ENCODE assay signal across 24 cellular contexts in the genomic region with DNA sequence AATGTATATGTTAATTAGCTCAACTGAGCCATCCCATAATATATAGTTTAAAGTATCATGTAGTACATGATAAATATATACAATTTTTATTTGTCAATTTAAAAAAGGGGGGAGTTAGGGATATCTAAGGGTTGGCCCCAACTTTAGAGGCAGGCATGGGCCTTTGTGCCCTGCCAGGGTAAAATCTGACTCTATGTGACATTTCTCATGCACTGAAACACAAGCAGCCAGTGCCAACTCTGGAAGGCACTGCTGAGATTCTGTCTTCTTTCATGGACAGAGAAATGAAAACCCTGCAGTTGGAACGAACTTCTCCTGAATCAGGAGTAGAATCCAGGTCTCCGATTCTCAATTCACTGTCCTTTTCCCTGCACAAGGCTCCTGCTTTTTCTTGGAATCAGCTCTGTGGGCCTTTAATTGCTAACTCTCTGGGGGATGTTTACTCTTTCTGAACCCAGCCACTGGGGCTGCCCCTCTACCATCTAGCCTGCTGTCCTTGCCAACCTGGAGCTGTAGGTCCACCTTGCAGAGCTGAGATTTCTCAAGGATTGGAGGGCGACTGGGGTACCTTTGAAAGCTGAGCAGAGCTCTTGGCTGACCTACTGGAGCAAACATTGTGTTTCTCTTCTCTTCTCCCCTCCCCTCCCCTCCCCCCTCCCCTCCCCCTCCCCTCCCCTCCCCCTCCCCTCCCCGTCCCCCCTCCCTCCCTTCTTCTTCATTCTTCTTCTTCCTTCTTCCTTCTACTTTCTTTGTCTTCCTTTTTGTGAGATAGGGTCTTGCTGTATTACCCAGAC. TPM values are rescaled to one million over a fixed set of nuclear protein-coding genes. Genes with fewer than 3 reads are reported as not detected.
DNase-seq lines count a peak whose midpoint lies in the region; ATAC-seq and TF ChIP-seq lines count a peak whose summit lies in the region.
"Had no signal": no experiment of that assay in that cellular context is flagged by ENCODE, and none has a peak within 500 bp of the region (broad histone marks: within the 10 kb centered on the region; RNA-seq: fewer than 3 reads in every experiment).

No MANE protein-coding gene starts in this region.

- H2AFZ ChIP-seq in neural progenitor cell (replicated peaks): peak overlapping the region; percentile 42
- H2AFZ ChIP-seq: GM23248 had no signal

- H3K27ac ChIP-seq in left ventricle myocardium inferior (replicated peaks): peak overlapping the region; percentile 12
- no peak overlapping the region for H3K27ac ChIP-seq in neural progenitor cell
- H3K27ac ChIP-seq: GM23248, HL-60 had no signal

- H3K4me1 ChIP-seq in left ventricle myocardium inferior (peaks cover 76% of the 10 kb centered on the region), neural progenitor cell (peaks cover 5% of the 10 kb centered on the region)
- H3K4me1 ChIP-seq: BE2C, HAP-1 had no signal

- ATAC-seq in WTC11: no peak; the same call in 1 of the 2 replicates
- ATAC-seq: K562 had no signal

- POLR2A ChIA-PET in WTC11 (lab: Charles Lee): no interaction called here

- H3K4me1 Mint-ChIP-seq in neural progenitor cell (no peaks in the 10 kb centered on the region), WTC11 (peaks cover 4% of the 10 kb centered on the region)
- H3K4me1 Mint-ChIP-seq: CD4-positive, CD25-positive, alpha-beta regulatory T cell; CD8-positive, alpha-beta memory T cell had no signal

- H3K27me3 Mint-ChIP-seq in neural progenitor cell (ENCODE audit: insufficient read depth, low read depth): peaks cover 7% of the 10 kb centered on the region
- H3K27me3 Mint-ChIP-seq in WTC11 (ENCODE audit: low read depth): peaks cover 6% of the 10 kb centered on the region

- DNase-seq in left ventricle myocardium inferior (no peak), cardiac septum (ENCODE audit: low spot score) (no peak), H7 (peak; percentile 17), NCI-H69 (lab: John Stamatoyannopoulos, UW) (peak; percentile 54), neural progenitor cell (ENCODE audit: low spot score) (no peak), iPS-NIHi7 (ENCODE audit: extremely low spot score) (no peak), WTC11 (ENCODE audit: low spot score) (no peak)
- DNase-seq: ACHN; BE2C; C1 segment of cervical spinal cord; CD4-positive, CD25-positive, alpha-beta regulatory T cell; CD8-positive, alpha-beta memory T cell; COR-L47; DMS 273 treated with DMSO at 0.1 percent for 48 hours; DMS53; DND-41; EL; GM23248; IMR-90 had no signal

- no peak overlapping the region for H3K4me2 ChIP-seq in neural progenitor cell

- TF ChIP-seq CTCF in left ventricle myocardium inferior (IDR thresholded peaks at IDR 0.05; ENCODE audit: borderline replicate concordance) (no peak), neural progenitor cell (IDR thresholded peaks at IDR 0.05) (no peak), WTC11 (IDR thresholded peaks at IDR 0.05) (no peak)

- H3K9ac ChIP-seq in neural progenitor cell: no peak overlapping the region
- H3K9ac ChIP-seq: GM23248 had no signal

- no peaks in the 10 kb centered on the region for H3F3A ChIP-seq in neural progenitor cell (ENCODE audit: low read depth)

- CTCF ChIA-PET in WTC11 (lab: Charles Lee): interaction anchor here (0.5 to 3.4 kb wide), 7 partner anchors 20 to 530 kb away, joined by 3 to 22 read pairs (median 5); no protein-coding TSS in a partner anchor

- no peaks in the 10 kb centered on the region for H3K79me2 ChIP-seq in neural progenitor cell (ENCODE audit: low read depth)

- H3K36me3 ChIP-seq in left ventricle myocardium inferior: peaks cover 37% of the 10 kb centered on the region
- no peaks in the 10 kb centered on the region for H3K36me3 ChIP-seq in H7 (replicated peaks; ENCODE audit: control insufficient read depth, insufficient read depth, low read length)
- no peaks in the 10 kb centered on the region for H3K36me3 ChIP-seq in neural progenitor cell
- H3K36me3 ChIP-seq: BE2C, HAP-1 had no signal

- H3K9me3 Mint-ChIP-seq in neural progenitor cell (no peaks in the 10 kb centered on the region), WTC11 (no peaks in the 10 kb centered on the region)
- H3K9me3 Mint-ChIP-seq: CD8-positive, alpha-beta memory T cell had no signal

- H3K4me3 Mint-ChIP-seq in neural progenitor cell: no peak overlapping the region
- no peak overlapping the region for H3K4me3 Mint-ChIP-seq in WTC11
- H3K4me3 Mint-ChIP-seq: CD4-positive, CD25-positive, alpha-beta regulatory T cell; CD8-positive, alpha-beta memory T cell had no signal

- H3K4me3 ChIP-seq in left ventricle myocardium inferior: no peak overlapping the region
- H3K4me3 ChIP-seq in H7 (ENCODE audit: insufficient read depth, low read depth, low read length): no peak overlapping the region
- no peak overlapping the region for H3K4me3 ChIP-seq in neural progenitor cell
- H3K4me3 ChIP-seq: GM23248, HAP-1, K562 had no signal

- H3K9me3 ChIP-seq in left ventricle myocardium inferior (replicated peaks): no peaks in the 10 kb centered on the region
- no peaks in the 10 kb centered on the region for H3K9me3 ChIP-seq in neural progenitor cell (ENCODE audit: low read depth)
- H3K9me3 ChIP-seq: BE2C, HAP-1 had no signal

- no peaks in the 10 kb centered on the region for H3K27me3 ChIP-seq in left ventricle myocardium inferior (ENCODE audit: low read depth)
- no peaks in the 10 kb centered on the region; the same call in 1 of the 2 replicates for H3K27me3 ChIP-seq in H7 (ENCODE audit: control insufficient read depth, insufficient read depth, low read length)
- H3K27me3 ChIP-seq in neural progenitor cell: no peaks in the 10 kb centered on the region
- H3K27me3 ChIP-seq: BE2C had no signal

- H3K27ac Mint-ChIP-seq in neural progenitor cell (no peak overlapping the region), WTC11 (no peak overlapping the region)
- H3K27ac Mint-ChIP-seq: CD8-positive, alpha-beta memory T cell had no signal

- intact Hi-C loops in left ventricle myocardium inferior (cut with micrococcal nuclease) (no loop called here), cardiac septum (cut with DNase I) (no loop called here)

- no peaks in the 10 kb centered on the region for H4K20me1 ChIP-seq in neural progenitor cell (ENCODE audit: low read depth)

- H3K36me3 Mint-ChIP-seq in neural progenitor cell (no peaks in the 10 kb centered on the region), WTC11 (no peaks in the 10 kb centered on the region)
- H3K36me3 Mint-ChIP-seq: CD4-positive, CD25-positive, alpha-beta regulatory T cell; CD8-positive, alpha-beta memory T cell had no signal

TF ChIP-seq in WTC11, 78 proteins besides CTCF, POLR2A, EP300 and RAD21 (continues in another document):
- no peak for TF ChIP-seq KAT7 (CRISPR knock-in tag; IDR thresholded peaks at IDR 0.05; ENCODE audit: borderline replicate concordance)
- TF ChIP-seq, protein P1, sequence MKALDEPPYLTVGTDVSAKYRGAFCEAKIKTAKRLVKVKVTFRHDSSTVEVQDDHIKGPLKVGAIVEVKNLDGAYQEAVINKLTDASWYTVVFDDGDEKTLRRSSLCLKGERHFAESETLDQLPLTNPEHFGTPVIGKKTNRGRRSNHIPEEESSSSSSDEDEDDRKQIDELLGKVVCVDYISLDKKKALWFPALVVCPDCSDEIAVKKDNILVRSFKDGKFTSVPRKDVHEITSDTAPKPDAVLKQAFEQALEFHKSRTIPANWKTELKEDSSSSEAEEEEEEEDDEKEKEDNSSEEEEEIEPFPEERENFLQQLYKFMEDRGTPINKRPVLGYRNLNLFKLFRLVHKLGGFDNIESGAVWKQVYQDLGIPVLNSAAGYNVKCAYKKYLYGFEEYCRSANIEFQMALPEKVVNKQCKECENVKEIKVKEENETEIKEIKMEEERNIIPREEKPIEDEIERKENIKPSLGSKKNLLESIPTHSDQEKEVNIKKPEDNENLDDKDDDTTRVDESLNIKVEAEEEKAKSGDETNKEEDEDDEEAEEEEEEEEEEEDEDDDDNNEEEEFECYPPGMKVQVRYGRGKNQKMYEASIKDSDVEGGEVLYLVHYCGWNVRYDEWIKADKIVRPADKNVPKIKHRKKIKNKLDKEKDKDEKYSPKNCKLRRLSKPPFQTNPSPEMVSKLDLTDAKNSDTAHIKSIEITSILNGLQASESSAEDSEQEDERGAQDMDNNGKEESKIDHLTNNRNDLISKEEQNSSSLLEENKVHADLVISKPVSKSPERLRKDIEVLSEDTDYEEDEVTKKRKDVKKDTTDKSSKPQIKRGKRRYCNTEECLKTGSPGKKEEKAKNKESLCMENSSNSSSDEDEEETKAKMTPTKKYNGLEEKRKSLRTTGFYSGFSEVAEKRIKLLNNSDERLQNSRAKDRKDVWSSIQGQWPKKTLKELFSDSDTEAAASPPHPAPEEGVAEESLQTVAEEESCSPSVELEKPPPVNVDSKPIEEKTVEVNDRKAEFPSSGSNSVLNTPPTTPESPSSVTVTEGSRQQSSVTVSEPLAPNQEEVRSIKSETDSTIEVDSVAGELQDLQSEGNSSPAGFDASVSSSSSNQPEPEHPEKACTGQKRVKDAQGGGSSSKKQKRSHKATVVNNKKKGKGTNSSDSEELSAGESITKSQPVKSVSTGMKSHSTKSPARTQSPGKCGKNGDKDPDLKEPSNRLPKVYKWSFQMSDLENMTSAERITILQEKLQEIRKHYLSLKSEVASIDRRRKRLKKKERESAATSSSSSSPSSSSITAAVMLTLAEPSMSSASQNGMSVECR (CRISPR knock-in tag; IDR thresholded peaks at IDR 0.05; ENCODE audit: borderline replicate concordance): no peak
- no peak for TF ChIP-seq FOXK1 (CRISPR knock-in tag; IDR thresholded peaks at IDR 0.05)
- TF ChIP-seq STAT6 (CRISPR knock-in tag; conservative IDR thresholded peaks at IDR 0.05; ENCODE audit: low read depth): no peak
- no peak for TF ChIP-seq CBFB (CRISPR knock-in tag; IDR thresholded peaks at IDR 0.05; ENCODE audit: low read depth)

RNA-seq across cellular contexts. Expression of gene SLC5A1, which starts 26.7 kb away (rescaled TPM):
- 201 TPM for total RNA-seq in left ventricle myocardium inferior
- total RNA-seq in cardiac septum: 28.4 TPM
- total RNA-seq in H7 (2014; rRNA removed; shearing (Covaris generic)): not detected in 2 replicates
- total RNA-seq in neural progenitor cell (ENCODE audit: low replicate concordance): 0.06 TPM in 1 of 2 replicates, not detected in the other
- total RNA-seq in WTC11 (2021): not detected in 3 replicates
- total RNA-seq: CD4-positive, CD25-positive, alpha-beta regulatory T cell; CD8-positive, alpha-beta memory T cell; G401; GM23248; HT1080; IMR-90; K562 had no signal

Comparison
In these comparisons a context has a peak if more than half of its experiments do, and no peak if none do; other contexts are left out.
1. DNase-seq: peak in H7 (single experiment) and NCI-H69 (single experiment); none in left ventricle myocardium inferior (single experiment), cardiac septum (single experiment), neural progenitor cell (single experiment), iPS-NIHi7 (single experiment) and WTC11 (single experiment).
2. RNA of gene SLC5A1, which starts 26.7 kb away (total RNA-seq): 201 TPM in left ventricle myocardium inferior (single experiment) and 28.4 TPM in cardiac septum (single experiment); not detected in H7, 0.06 TPM in neural progenitor cell and not detected in WTC11; every median in the first group is over 10 times any median in the second.